In the genomic region with DNA sequence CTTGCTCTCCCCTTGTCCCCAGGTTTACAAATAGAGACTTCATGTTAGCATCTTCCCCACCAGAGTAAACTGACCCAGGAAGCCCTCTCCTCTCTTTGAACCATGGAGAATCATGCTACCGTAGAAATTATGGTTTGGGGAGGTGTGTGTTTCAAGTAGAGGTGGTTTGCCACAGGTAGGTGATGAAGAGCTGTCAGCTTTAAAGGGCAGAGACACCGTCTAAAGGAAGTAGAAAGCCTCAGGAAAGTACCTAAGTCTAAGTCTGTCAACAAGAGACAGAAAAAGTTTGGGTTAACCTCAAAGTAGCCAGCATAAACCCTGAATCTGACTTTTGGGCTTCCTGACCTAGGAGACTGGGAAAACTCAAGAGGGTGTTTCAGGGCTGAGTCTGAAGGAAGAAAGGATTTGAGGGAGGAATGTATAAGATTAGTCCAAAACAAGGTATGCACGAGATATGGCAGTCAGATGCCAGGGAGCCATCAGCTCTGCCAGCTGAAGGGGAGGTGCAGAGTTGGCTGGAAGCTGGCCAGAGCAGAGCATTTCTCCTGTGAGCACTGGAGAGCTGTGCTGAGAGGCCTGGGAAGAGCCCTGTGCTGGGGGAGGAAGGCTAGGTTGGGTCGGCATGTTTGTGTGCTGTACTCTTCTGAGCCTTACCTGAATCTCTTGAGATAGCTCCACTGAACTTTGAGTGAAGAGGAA, we compare ENCODE assay signal across 8 cellular contexts. TPM values are rescaled to one million over a fixed set of nuclear protein-coding genes. Genes with fewer than 3 reads are reported as not detected.
DNase-seq lines count a peak whose midpoint lies in the region; ATAC-seq, FAIRE-seq and TF ChIP-seq lines count a peak whose summit lies in the region.

No MANE protein-coding gene starts in this region.

- FAIRE-seq in astrocyte (lab: Jason Lieb, UNC): no peak

- peak overlapping the region; percentile 100 for H3K27ac ChIP-seq in AG04450 (ENCODE audit: low read depth, low read length)
- peak overlapping the region; percentile 100 for H3K27ac ChIP-seq in astrocyte (ENCODE audit: low read depth, low read length)
- H3K27ac ChIP-seq in layer of hippocampus (ENCODE audit: low read depth, low read length): peak overlapping the region; percentile 99
- H3K27ac ChIP-seq in thoracic aorta: peak overlapping the region; percentile 99 to 100

- peak overlapping the region; percentile 96 for H3K4me2 ChIP-seq in astrocyte (ENCODE audit: low read length)

- H3K36me3 Mint-ChIP-seq in astrocyte (ENCODE audit: low read depth, unreplicated experiment): peaks cover 2% of the 10 kb centered on the region

- H3K4me1 Mint-ChIP-seq in astrocyte (ENCODE audit: low read depth, unreplicated experiment): peaks cover 58% of the 10 kb centered on the region

- ATAC-seq in GM19035 (IDR thresholded peaks at IDR 0.05; ENCODE audit: unreplicated experiment) (peak; percentile 23), thoracic aorta (ENCODE audit: insufficient number of reproducible peaks, low FRiP score, low read depth) (no peak), HG03571 (IDR thresholded peaks at IDR 0.05; ENCODE audit: unreplicated experiment) (no peak)

- H3K79me2 ChIP-seq in astrocyte (ENCODE audit: insufficient read depth, low read length): peaks cover 69% of the 10 kb centered on the region

- no peaks in the 10 kb centered on the region for H3K27me3 Mint-ChIP-seq in astrocyte (ENCODE audit: low read depth, unreplicated experiment)

- H3K9me3 Mint-ChIP-seq in astrocyte (ENCODE audit: unreplicated experiment): no peaks in the 10 kb centered on the region

- POLR2A ChIA-PET in AG04450 (lab: Yijun Ruan, JAX): interaction anchor here (1.3 to 7.0 kb wide), 3 partner anchors 10 to 66 kb away, joined by 3 to 130 read pairs (median 6); a partner anchor contains a TSS

- H3K9me3 ChIP-seq in AG04450 (ENCODE audit: control insufficient read depth, insufficient read depth, low read length) (no peaks in the 10 kb centered on the region; the same call in 1 of the 2 replicates), astrocyte (ENCODE audit: insufficient read depth, low read depth, low read length) (no peaks in the 10 kb centered on the region), thoracic aorta (no peaks in the 10 kb centered on the region)

- H3K4me3 ChIP-seq in AG04450 (ENCODE audit: low read depth, low read length) (no peak overlapping the region), astrocyte (ENCODE audit: insufficient read depth, low read depth, low read length) (no peak overlapping the region), thoracic aorta (peak overlapping the region; percentile 71)

- H2AFZ ChIP-seq in astrocyte (ENCODE audit: low read depth, low read length): no peak overlapping the region

- H3K27me3 ChIP-seq in AG04450 (ENCODE audit: control insufficient read depth, insufficient read depth, low read length) (no peaks in the 10 kb centered on the region), astrocyte (ENCODE audit: insufficient read depth, low read length) (no peaks in the 10 kb centered on the region), layer of hippocampus (ENCODE audit: control insufficient read depth, insufficient read depth, low read length) (no peaks in the 10 kb centered on the region), thoracic aorta (replicated peaks; ENCODE audit: insufficient read depth) (no peaks in the 10 kb centered on the region)

- H3K4me1 ChIP-seq in astrocyte (ENCODE audit: insufficient read depth, low read length) (peaks cover 56% of the 10 kb centered on the region), thoracic aorta (ENCODE audit: control insufficient read depth in 1 of 2, low read depth in 2 of 2) (peaks cover 79 to 87% of the 10 kb centered on the region in 2 donors)

- TF ChIP-seq CTCF in AG04450 (IDR thresholded peaks at IDR 0.05; ENCODE audit: low read depth, low read length) (no peak), astrocyte (IDR thresholded peaks at IDR 0.05; ENCODE audit: insufficient read depth, low read depth, low read length) (no peak), thoracic aorta (IDR thresholded peaks at IDR 0.05) (no peak)

- H3K27ac Mint-ChIP-seq in astrocyte (ENCODE audit: unreplicated experiment): peak overlapping the region; percentile 100

- H3K36me3 ChIP-seq in astrocyte (ENCODE audit: insufficient read depth, low read length) (no peaks in the 10 kb centered on the region), thoracic aorta (no peaks in the 10 kb centered on the region)

- no peak for DNase-seq in AG04450 (ENCODE audit: low read depth, low spot score)
- DNase-seq in NCI-H226: peak; percentile 95
- no peak for DNase-seq in astrocyte (ENCODE audit: low read depth)
- no peak for DNase-seq in thoracic aorta (ENCODE audit: low spot score)
- no peak for DNase-seq in NCI-H128 (lab: John Stamatoyannopoulos, UW; ENCODE audit: unreplicated experiment)

- peaks cover 28% of the 10 kb centered on the region for H4K20me1 ChIP-seq in astrocyte (ENCODE audit: insufficient read depth, low read length)

- peak overlapping the region; percentile 99 for H3K9ac ChIP-seq in astrocyte (ENCODE audit: low read length)

- peak overlapping the region; percentile 74 for H3K4me3 Mint-ChIP-seq in astrocyte (ENCODE audit: unreplicated experiment)

- CTCF ChIA-PET in AG04450 (lab: Charles Lee): interaction anchor here (1.4 to 4.3 kb wide), 3 partner anchors 13 to 432 kb away, joined by 4 to 104 read pairs (median 9); no protein-coding TSS in a partner anchor

RNA-seq across cellular contexts. Expression of a gene that starts 14.3 kb away (rescaled TPM):
- 4.2 and 4.9 TPM in 2 replicates for polyA plus RNA-seq in AG04450 (2011; rRNA removed)
- polyA minus RNA-seq in AG04450 (2011; rRNA and poly(A)+ RNA removed): 3.0 and 3.8 TPM in 2 replicates
- total RNA-seq in astrocyte (5.3 and 6.7 TPM in 2 replicates), thoracic aorta (10 to 100 TPM; 28.4 to 45.1 TPM)

RNA-seq across cellular contexts. Expression of a gene that starts 15.9 kb away (rescaled TPM):
- polyA plus RNA-seq in AG04450 (2011; rRNA removed): 107 and 138 TPM in 2 replicates
- 160 and 170 TPM in 2 replicates for polyA minus RNA-seq in AG04450 (2011; rRNA and poly(A)+ RNA removed)
- total RNA-seq in astrocyte: 196 and 210 TPM in 2 replicates
- 100 to 1,000 TPM; 588 to 607 TPM for total RNA-seq in thoracic aorta

RNA-seq across cellular contexts. Expression of a gene that starts 47.9 kb away (rescaled TPM):
- not detected in 2 replicates for polyA plus RNA-seq in AG04450 (2011; rRNA removed)
- polyA minus RNA-seq in AG04450 (2011; rRNA and poly(A)+ RNA removed): not detected in 2 replicates
- total RNA-seq in astrocyte (0.43 TPM in 1 of 2 replicates, not detected in the other), thoracic aorta (not detected)

RNA-seq across cellular contexts. Expression of a gene that starts 55.6 kb away (rescaled TPM):
- polyA plus RNA-seq in AG04450 (2011; rRNA removed): 122 and 163 TPM in 2 replicates
- 55.8 and 69.9 TPM in 2 replicates for polyA minus RNA-seq in AG04450 (2011; rRNA and poly(A)+ RNA removed)
- 26.0 and 27.4 TPM in 2 replicates for total RNA-seq in astrocyte
- total RNA-seq in thoracic aorta: 10 to 100 TPM; 22.8 to 54.0 TPM
